ENCODE assay signal across 1 cellular context in the genomic region with DNA sequence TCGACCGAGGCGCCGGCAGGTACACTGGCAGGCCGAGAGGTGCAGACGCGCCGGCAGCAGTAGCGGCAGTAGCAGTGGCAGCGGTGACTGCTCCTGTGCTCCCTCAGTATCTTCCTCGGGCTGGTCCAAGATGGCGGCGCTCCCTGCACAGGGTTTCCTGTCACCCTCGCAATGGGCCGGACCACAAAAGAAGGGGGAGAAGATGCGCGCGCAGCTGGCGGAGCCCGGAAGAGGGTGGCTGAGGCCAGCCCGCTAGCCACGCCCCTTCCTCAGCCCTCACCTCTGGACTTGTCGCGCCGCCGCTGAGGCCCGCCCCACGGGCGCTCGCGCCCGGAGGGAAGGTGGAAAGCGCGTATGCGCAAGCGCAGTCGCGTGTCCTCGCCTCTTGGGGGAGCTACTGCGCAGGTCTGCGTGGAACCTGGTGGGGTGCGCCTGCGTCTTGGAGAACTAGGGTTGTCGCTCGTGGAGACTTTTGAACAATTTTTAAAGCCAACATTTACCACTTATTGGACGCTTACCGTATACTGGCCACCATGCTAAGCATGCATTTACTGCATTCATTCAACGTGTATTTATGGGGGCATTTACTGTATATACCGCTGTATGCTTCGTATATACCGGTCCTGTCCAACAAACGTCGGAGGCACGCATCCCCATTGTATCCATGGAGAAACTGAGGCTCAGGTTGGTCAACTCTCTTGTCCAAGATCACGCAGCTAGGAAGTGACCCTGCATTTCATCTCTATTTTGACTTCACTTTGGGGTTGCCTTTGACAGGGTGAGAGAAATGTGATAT.
TF ChIP-seq lines count a peak whose summit lies in the region.

Gene RAB14, minus strand, starts transcription at position 132 of the 796 bp plus-strand sequence. CDS start 8,457 bp downstream, outside the sequence.

TF ChIP-seq in WTC11, 78 proteins besides CTCF, POLR2A, EP300 and RAD21 (continued from another document and continues in another):
- TF ChIP-seq, protein P1, sequence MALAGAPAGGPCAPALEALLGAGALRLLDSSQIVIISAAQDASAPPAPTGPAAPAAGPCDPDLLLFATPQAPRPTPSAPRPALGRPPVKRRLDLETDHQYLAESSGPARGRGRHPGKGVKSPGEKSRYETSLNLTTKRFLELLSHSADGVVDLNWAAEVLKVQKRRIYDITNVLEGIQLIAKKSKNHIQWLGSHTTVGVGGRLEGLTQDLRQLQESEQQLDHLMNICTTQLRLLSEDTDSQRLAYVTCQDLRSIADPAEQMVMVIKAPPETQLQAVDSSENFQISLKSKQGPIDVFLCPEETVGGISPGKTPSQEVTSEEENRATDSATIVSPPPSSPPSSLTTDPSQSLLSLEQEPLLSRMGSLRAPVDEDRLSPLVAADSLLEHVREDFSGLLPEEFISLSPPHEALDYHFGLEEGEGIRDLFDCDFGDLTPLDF (CRISPR knock-in tag; IDR thresholded peaks at IDR 0.05), result peak; percentile 72; the same call in 1 of the 2 replicates
- TF ChIP-seq GTF2I (CRISPR knock-in tag; conservative IDR thresholded peaks at IDR 0.05) (peak; percentile 63; the same call in 1 of the 2 replicates), MYBL2 (CRISPR knock-in tag; IDR thresholded peaks at IDR 0.05) (peak; percentile 47; the same call in 1 of the 2 replicates), USF1 (CRISPR knock-in tag; IDR thresholded peaks at IDR 0.05) (no peak), ZNF671 (CRISPR knock-in tag; IDR thresholded peaks at IDR 0.05) (no peak), ZNF281 (CRISPR knock-in tag; IDR thresholded peaks at IDR 0.05) (no peak), OVOL2 (CRISPR knock-in tag; IDR thresholded peaks at IDR 0.05; ENCODE audit: borderline replicate concordance) (no peak), NR1H2 (CRISPR knock-in tag; IDR thresholded peaks at IDR 0.05) (no peak), TP53 (CRISPR knock-in tag; IDR thresholded peaks at IDR 0.05) (no peak), IRF2 (CRISPR knock-in tag; IDR thresholded peaks at IDR 0.05; ENCODE audit: borderline replicate concordance, low read depth) (no peak), CREM (CRISPR knock-in tag; IDR thresholded peaks at IDR 0.05) (no peak), NFE2L1 (CRISPR knock-in tag; IDR thresholded peaks at IDR 0.05) (no peak), SP1 (CRISPR knock-in tag; conservative IDR thresholded peaks at IDR 0.05) (peak; percentile 85), ZNF138 (CRISPR knock-in tag; conservative IDR thresholded peaks at IDR 0.05) (no peak), EMX1 (CRISPR knock-in tag; IDR thresholded peaks at IDR 0.05) (no peak), KAT7 (CRISPR knock-in tag; IDR thresholded peaks at IDR 0.05; ENCODE audit: borderline replicate concordance) (no peak), FOXJ3 (CRISPR knock-in tag; IDR thresholded peaks at IDR 0.05; ENCODE audit: borderline replicate concordance) (no peak), NR2C2 (CRISPR knock-in tag; IDR thresholded peaks at IDR 0.05) (no peak), ATF1 (CRISPR knock-in tag; IDR thresholded peaks at IDR 0.05) (no peak), SMAD3 (CRISPR knock-in tag; IDR thresholded peaks at IDR 0.05; ENCODE audit: borderline replicate concordance) (no peak), MXD4 (CRISPR knock-in tag; IDR thresholded peaks at IDR 0.05; ENCODE audit: borderline replicate concordance) (peak; percentile 78; the same call in 1 of the 2 replicates), ETV6 (CRISPR knock-in tag; IDR thresholded peaks at IDR 0.05) (peak; percentile 60), ZNF423 (CRISPR knock-in tag; IDR thresholded peaks at IDR 0.05) (no peak), ZNF121 (CRISPR knock-in tag; IDR thresholded peaks at IDR 0.05) (no peak), NFYB (CRISPR knock-in tag; conservative IDR thresholded peaks at IDR 0.05; ENCODE audit: low read depth) (no peak), PREB (CRISPR knock-in tag; IDR thresholded peaks at IDR 0.05; ENCODE audit: borderline replicate concordance) (no peak), IRF1 (CRISPR knock-in tag; IDR thresholded peaks at IDR 0.05) (no peak), ESRRA (CRISPR knock-in tag; IDR thresholded peaks at IDR 0.05; ENCODE audit: borderline replicate concordance) (no peak), JUN (CRISPR knock-in tag; IDR thresholded peaks at IDR 0.05) (no peak)
- TF ChIP-seq, protein P2, sequence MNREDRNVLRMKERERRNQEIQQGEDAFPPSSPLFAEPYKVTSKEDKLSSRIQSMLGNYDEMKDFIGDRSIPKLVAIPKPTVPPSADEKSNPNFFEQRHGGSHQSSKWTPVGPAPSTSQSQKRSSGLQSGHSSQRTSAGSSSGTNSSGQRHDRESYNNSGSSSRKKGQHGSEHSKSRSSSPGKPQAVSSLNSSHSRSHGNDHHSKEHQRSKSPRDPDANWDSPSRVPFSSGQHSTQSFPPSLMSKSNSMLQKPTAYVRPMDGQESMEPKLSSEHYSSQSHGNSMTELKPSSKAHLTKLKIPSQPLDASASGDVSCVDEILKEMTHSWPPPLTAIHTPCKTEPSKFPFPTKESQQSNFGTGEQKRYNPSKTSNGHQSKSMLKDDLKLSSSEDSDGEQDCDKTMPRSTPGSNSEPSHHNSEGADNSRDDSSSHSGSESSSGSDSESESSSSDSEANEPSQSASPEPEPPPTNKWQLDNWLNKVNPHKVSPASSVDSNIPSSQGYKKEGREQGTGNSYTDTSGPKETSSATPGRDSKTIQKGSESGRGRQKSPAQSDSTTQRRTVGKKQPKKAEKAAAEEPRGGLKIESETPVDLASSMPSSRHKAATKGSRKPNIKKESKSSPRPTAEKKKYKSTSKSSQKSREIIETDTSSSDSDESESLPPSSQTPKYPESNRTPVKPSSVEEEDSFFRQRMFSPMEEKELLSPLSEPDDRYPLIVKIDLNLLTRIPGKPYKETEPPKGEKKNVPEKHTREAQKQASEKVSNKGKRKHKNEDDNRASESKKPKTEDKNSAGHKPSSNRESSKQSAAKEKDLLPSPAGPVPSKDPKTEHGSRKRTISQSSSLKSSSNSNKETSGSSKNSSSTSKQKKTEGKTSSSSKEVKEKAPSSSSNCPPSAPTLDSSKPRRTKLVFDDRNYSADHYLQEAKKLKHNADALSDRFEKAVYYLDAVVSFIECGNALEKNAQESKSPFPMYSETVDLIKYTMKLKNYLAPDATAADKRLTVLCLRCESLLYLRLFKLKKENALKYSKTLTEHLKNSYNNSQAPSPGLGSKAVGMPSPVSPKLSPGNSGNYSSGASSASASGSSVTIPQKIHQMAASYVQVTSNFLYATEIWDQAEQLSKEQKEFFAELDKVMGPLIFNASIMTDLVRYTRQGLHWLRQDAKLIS (CRISPR knock-in tag; IDR thresholded peaks at IDR 0.05; ENCODE audit: borderline replicate concordance), result no peak
- TF ChIP-seq, protein P3, sequence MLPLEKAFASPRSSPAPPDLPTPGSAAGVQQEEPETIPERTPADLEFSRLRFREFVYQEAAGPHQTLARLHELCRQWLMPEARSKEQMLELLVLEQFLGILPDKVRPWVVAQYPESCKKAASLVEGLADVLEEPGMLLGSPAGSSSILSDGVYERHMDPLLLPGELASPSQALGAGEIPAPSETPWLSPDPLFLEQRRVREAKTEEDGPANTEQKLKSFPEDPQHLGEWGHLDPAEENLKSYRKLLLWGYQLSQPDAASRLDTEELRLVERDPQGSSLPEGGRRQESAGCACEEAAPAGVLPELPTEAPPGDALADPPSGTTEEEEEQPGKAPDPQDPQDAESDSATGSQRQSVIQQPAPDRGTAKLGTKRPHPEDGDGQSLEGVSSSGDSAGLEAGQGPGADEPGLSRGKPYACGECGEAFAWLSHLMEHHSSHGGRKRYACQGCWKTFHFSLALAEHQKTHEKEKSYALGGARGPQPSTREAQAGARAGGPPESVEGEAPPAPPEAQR (CRISPR knock-in tag; IDR thresholded peaks at IDR 0.05), result no peak
- TF ChIP-seq, protein P4, sequence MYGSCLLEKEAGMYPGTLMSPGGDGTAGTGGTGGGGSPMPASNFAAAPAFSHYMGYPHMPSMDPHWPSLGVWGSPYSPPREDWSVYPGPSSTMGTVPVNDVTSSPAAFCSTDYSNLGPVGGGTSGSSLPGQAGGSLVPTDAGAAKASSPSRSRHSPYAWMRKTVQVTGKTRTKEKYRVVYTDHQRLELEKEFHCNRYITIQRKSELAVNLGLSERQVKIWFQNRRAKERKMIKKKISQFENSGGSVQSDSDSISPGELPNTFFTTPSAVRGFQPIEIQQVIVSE (CRISPR knock-in tag; IDR thresholded peaks at IDR 0.05; ENCODE audit: borderline replicate concordance), result no peak
- TF ChIP-seq, protein P5, sequence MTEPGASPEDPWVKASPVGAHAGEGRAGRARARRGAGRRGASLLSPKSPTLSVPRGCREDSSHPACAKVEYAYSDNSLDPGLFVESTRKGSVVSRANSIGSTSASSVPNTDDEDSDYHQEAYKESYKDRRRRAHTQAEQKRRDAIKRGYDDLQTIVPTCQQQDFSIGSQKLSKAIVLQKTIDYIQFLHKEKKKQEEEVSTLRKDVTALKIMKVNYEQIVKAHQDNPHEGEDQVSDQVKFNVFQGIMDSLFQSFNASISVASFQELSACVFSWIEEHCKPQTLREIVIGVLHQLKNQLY (CRISPR knock-in tag; IDR thresholded peaks at IDR 0.05), result no peak
- TF ChIP-seq, protein P6, sequence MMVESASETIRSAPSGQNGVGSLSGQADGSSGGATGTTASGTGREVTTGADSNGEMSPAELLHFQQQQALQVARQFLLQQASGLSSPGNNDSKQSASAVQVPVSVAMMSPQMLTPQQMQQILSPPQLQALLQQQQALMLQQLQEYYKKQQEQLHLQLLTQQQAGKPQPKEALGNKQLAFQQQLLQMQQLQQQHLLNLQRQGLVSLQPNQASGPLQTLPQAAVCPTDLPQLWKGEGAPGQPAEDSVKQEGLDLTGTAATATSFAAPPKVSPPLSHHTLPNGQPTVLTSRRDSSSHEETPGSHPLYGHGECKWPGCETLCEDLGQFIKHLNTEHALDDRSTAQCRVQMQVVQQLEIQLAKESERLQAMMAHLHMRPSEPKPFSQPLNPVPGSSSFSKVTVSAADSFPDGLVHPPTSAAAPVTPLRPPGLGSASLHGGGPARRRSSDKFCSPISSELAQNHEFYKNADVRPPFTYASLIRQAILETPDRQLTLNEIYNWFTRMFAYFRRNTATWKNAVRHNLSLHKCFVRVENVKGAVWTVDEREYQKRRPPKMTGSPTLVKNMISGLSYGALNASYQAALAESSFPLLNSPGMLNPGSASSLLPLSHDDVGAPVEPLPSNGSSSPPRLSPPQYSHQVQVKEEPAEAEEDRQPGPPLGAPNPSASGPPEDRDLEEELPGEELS (CRISPR knock-in tag; IDR thresholded peaks at IDR 0.05), result no peak
- TF ChIP-seq, protein P7, sequence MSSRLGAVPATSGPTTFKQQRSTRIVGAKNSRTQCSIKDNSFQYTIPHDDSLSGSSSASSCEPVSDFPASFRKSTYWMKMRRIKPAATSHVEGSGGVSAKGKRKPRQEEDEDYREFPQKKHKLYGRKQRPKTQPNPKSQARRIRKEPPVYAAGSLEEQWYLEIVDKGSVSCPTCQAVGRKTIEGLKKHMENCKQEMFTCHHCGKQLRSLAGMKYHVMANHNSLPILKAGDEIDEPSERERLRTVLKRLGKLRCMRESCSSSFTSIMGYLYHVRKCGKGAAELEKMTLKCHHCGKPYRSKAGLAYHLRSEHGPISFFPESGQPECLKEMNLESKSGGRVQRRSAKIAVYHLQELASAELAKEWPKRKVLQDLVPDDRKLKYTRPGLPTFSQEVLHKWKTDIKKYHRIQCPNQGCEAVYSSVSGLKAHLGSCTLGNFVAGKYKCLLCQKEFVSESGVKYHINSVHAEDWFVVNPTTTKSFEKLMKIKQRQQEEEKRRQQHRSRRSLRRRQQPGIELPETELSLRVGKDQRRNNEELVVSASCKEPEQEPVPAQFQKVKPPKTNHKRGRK (CRISPR knock-in tag; IDR thresholded peaks at IDR 0.05; ENCODE audit: borderline replicate concordance), result no peak
- TF ChIP-seq, protein P8, sequence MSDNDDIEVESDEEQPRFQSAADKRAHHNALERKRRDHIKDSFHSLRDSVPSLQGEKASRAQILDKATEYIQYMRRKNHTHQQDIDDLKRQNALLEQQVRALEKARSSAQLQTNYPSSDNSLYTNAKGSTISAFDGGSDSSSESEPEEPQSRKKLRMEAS (CRISPR knock-in tag; IDR thresholded peaks at IDR 0.05), result peak; percentile 71; the same call in 1 of the 2 replicates
